In the genomic region with DNA sequence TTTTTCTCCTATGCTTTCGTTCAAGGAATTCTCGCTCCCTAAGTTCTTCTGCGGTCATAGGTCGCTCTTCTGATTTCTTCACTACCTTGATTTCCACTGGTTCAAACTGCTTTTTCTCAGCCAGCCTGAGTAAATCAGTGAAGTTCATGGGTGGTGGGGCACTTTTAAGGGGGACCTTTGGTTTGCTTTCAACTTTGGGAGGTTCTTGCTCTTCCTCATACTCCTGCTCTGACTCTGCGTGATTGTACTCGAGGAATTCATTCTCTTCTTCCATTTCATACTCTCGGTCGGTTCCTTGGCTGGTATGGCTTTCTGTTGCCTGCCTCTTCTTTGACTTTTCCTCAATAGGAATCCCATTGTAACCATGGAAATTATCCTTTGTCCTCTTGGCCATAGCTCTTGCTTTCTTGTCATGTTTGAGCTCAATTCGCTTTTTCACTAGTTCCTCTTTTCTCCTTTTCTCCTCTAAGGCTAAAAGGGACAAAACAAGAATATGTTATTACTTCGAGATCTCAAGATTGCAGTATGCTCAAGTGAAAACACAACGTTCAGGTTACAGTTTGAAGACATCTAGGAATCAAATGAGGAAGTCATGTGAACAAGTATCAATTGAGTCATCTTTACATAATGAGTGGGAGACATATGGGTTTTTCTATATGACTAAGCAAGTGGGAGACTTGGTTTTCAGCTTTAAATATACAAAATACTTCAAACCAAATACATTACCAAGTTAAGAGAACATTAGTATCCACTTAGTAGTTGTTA, we compare ENCODE assay signal across 10 cellular contexts. TPM values are rescaled to one million over a fixed set of nuclear protein-coding genes. Genes with fewer than 3 reads are reported as not detected.
A peak's percentile ranks its signal among the peaks of the same experiment; 100 is the strongest.
DNase-seq lines count a peak whose midpoint lies in the region; ATAC-seq, FAIRE-seq and TF ChIP-seq lines count a peak whose summit lies in the region.
"Had no signal": no experiment of that assay in that cellular context is flagged by ENCODE, and none has a peak within 500 bp of the region (broad histone marks: within the 10 kb centered on the region; RNA-seq: fewer than 3 reads in every experiment).

No MANE protein-coding gene starts in this region.

- no peak overlapping the region for H3K27ac ChIP-seq in left lung

- H3K27ac Mint-ChIP-seq in activated CD8-positive, alpha-beta memory T cell treated with anti-CD3 and anti-CD28 coated beads, Interleukin-2, amount 10 ng/mL, durations not matched to agents 7 days and 5 days: peak overlapping the region; percentile 83
- peak overlapping the region; percentile 84 for H3K27ac Mint-ChIP-seq in T-helper 1 cell treated with Interleukin-12 subunit alpha and Interleukin-12 subunit beta and Interleukin-4 antibody, amounts not matched to agents 30 μg/mL and 1 μg/mL, for 36 hours
- H3K27ac Mint-ChIP-seq in stimulated activated memory B cell treated with anti-CD40 and anti-IgM and Interleukin-4, amounts not matched to agents 10 μg/mL and 1 μg/mL and 100 μg/mL, for 72 hours: peak overlapping the region; percentile 71

- peak overlapping the region; percentile 8 for H3K4me3 Mint-ChIP-seq in activated CD8-positive, alpha-beta memory T cell treated with anti-CD3 and anti-CD28 coated beads, Interleukin-2, amount 10 ng/mL, durations not matched to agents 7 days and 5 days
- H3K4me3 Mint-ChIP-seq in T-helper 1 cell treated with Interleukin-12 subunit alpha and Interleukin-12 subunit beta and Interleukin-4 antibody, amounts not matched to agents 30 μg/mL and 1 μg/mL, for 36 hours: peak overlapping the region; percentile 65
- peak overlapping the region; percentile 25 for H3K4me3 Mint-ChIP-seq in stimulated activated memory B cell treated with anti-CD40 and anti-IgM and Interleukin-4, amounts not matched to agents 10 μg/mL and 1 μg/mL and 100 μg/mL, for 72 hours

- H3K27me3 Mint-ChIP-seq in activated CD8-positive, alpha-beta memory T cell treated with anti-CD3 and anti-CD28 coated beads, Interleukin-2, amount 10 ng/mL, durations not matched to agents 7 days and 5 days: no peaks in the 10 kb centered on the region
- H3K27me3 Mint-ChIP-seq in T-helper 1 cell treated with Interleukin-12 subunit alpha and Interleukin-12 subunit beta and Interleukin-4 antibody, amounts not matched to agents 30 μg/mL and 1 μg/mL, for 36 hours (ENCODE audit: low read depth): no peaks in the 10 kb centered on the region
- H3K27me3 Mint-ChIP-seq in stimulated activated memory B cell treated with anti-CD40 and anti-IgM and Interleukin-4, amounts not matched to agents 10 μg/mL and 1 μg/mL and 100 μg/mL, for 72 hours: no peaks in the 10 kb centered on the region

- TF ChIP-seq CTCF in left lung (IDR thresholded peaks at IDR 0.05): no peak

- peaks cover 46% of the 10 kb centered on the region for H3K4me1 Mint-ChIP-seq in activated CD8-positive, alpha-beta memory T cell treated with anti-CD3 and anti-CD28 coated beads, Interleukin-2, amount 10 ng/mL, durations not matched to agents 7 days and 5 days
- peaks cover 44% of the 10 kb centered on the region for H3K4me1 Mint-ChIP-seq in T-helper 1 cell treated with Interleukin-12 subunit alpha and Interleukin-12 subunit beta and Interleukin-4 antibody, amounts not matched to agents 30 μg/mL and 1 μg/mL, for 36 hours (ENCODE audit: low read depth)
- H3K4me1 Mint-ChIP-seq in stimulated activated memory B cell treated with anti-CD40 and anti-IgM and Interleukin-4, amounts not matched to agents 10 μg/mL and 1 μg/mL and 100 μg/mL, for 72 hours: peaks cover 25% of the 10 kb centered on the region

- CTCF ChIA-PET in activated CD8-positive, alpha-beta memory T cell treated with anti-CD3 and anti-CD28 coated beads, Interleukin-2, amount 10 ng/mL, durations not matched to agents 7 days and 5 days (lab: Charles Lee): interaction anchor here (1.4 to 2.2 kb wide), 3 partner anchors 18 to 115 kb away, joined by 4 to 12 read pairs (median 5); a partner anchor contains a TSS

- peaks cover 0 to 48% of the 10 kb centered on the region in 2 donors for H3K36me3 ChIP-seq in left lung

- no peaks in the 10 kb centered on the region for H3K9me3 ChIP-seq in left lung

- peak; percentile 79 for ATAC-seq in activated CD8-positive, alpha-beta memory T cell treated with anti-CD3 and anti-CD28 coated beads, Interleukin-2, amount 10 ng/mL, durations not matched to agents 7 days and 5 days
- ATAC-seq in HG02981 (IDR thresholded peaks at IDR 0.05; ENCODE audit: unreplicated experiment) (peak; percentile 89), left lung (no peak)
- ATAC-seq in stimulated activated memory B cell treated with anti-CD40 and anti-IgM and Interleukin-4, amounts not matched to agents 10 μg/mL and 1 μg/mL and 100 μg/mL, for 72 hours: peak; percentile 93

- no peaks in the 10 kb centered on the region for H3K9me3 Mint-ChIP-seq in activated CD8-positive, alpha-beta memory T cell treated with anti-CD3 and anti-CD28 coated beads, Interleukin-2, amount 10 ng/mL, durations not matched to agents 7 days and 5 days (ENCODE audit: low read depth)
- H3K9me3 Mint-ChIP-seq in T-helper 1 cell treated with Interleukin-12 subunit alpha and Interleukin-12 subunit beta and Interleukin-4 antibody, amounts not matched to agents 30 μg/mL and 1 μg/mL, for 36 hours: no peaks in the 10 kb centered on the region
- no peaks in the 10 kb centered on the region for H3K9me3 Mint-ChIP-seq in stimulated activated memory B cell treated with anti-CD40 and anti-IgM and Interleukin-4, amounts not matched to agents 10 μg/mL and 1 μg/mL and 100 μg/mL, for 72 hours

- H3K36me3 Mint-ChIP-seq in activated CD8-positive, alpha-beta memory T cell treated with anti-CD3 and anti-CD28 coated beads, Interleukin-2, amount 10 ng/mL, durations not matched to agents 7 days and 5 days: peaks cover 30% of the 10 kb centered on the region
- H3K36me3 Mint-ChIP-seq in T-helper 1 cell treated with Interleukin-12 subunit alpha and Interleukin-12 subunit beta and Interleukin-4 antibody, amounts not matched to agents 30 μg/mL and 1 μg/mL, for 36 hours (ENCODE audit: low read depth): peaks cover 38% of the 10 kb centered on the region
- H3K36me3 Mint-ChIP-seq in stimulated activated memory B cell treated with anti-CD40 and anti-IgM and Interleukin-4, amounts not matched to agents 10 μg/mL and 1 μg/mL and 100 μg/mL, for 72 hours: peaks cover 28% of the 10 kb centered on the region

- peaks cover 14 to 33% of the 10 kb centered on the region in 2 donors for H3K4me1 ChIP-seq in left lung

- no peaks in the 10 kb centered on the region for H3K27me3 ChIP-seq in left lung

- H3K4me3 ChIP-seq in left lung: no peak overlapping the region

- FAIRE-seq in urothelium cell line (lab: Jason Lieb, UNC): no peak

- DNase-seq in activated CD8-positive, alpha-beta memory T cell treated with anti-CD3 and anti-CD28 coated beads, Interleukin-2, amount 10 ng/mL, durations not matched to agents 7 days and 5 days: no peak
- DNase-seq in activated CD8-positive, alpha-beta memory T cell treated with anti-CD3 and anti-CD28 coated beads for 24 hours: no peak
- DNase-seq in left lung: no peak
- no peak for DNase-seq in DMS79 treated with DMSO at 0.1 percent for 48 hours (lab: John Stamatoyannopoulos, UW)
- DNase-seq in urothelium cell line (ENCODE audit: low spot score): no peak
- DNase-seq: amygdala, NCI-H1417 treated with DMSO at 0.1 percent for 48 hours had no signal

- intact Hi-C loops in left lung (cut with DNase I): no loop called here

RNA-seq across cellular contexts. Expression of a gene that starts 16.2 kb away (rescaled TPM):
- total RNA-seq in activated CD8-positive, alpha-beta memory T cell treated with anti-CD3 and anti-CD28 coated beads, Interleukin-2, amount 10 ng/mL, durations not matched to agents 7 days and 5 days: 1 to 10 TPM in 1 of 2 experiments, under 1 TPM in 1; 0.85 to 1.8 TPM
- total RNA-seq in left lung: 1 to 10 TPM; 3.0 to 4.6 TPM

RNA-seq across cellular contexts. Expression of a gene that starts 18.3 kb away (rescaled TPM):
- total RNA-seq in activated CD8-positive, alpha-beta memory T cell treated with anti-CD3 and anti-CD28 coated beads, Interleukin-2, amount 10 ng/mL, durations not matched to agents 7 days and 5 days: 10 to 100 TPM; 23.8 to 34.7 TPM
- 10 to 100 TPM; 18.0 to 20.1 TPM for total RNA-seq in left lung

RNA-seq across cellular contexts. Expression of a gene that starts 27.3 kb away (rescaled TPM):
- 10 to 100 TPM; 17.2 to 23.3 TPM for total RNA-seq in activated CD8-positive, alpha-beta memory T cell treated with anti-CD3 and anti-CD28 coated beads, Interleukin-2, amount 10 ng/mL, durations not matched to agents 7 days and 5 days
- 10 to 100 TPM; 22.3 to 25.3 TPM for total RNA-seq in left lung

Comparison
In these comparisons a context has a peak if more than half of its experiments do, and no peak if none do; other contexts are left out.
1. H3K4me3 Mint-ChIP-seq: peak in every context shown above with its lines; median percentile 65 in T-helper 1 cell treated with Interleukin-12 subunit alpha and Interleukin-12 subunit beta and Interleukin-4 antibody, amounts not matched to agents 30 μg/mL and 1 μg/mL, for 36 hours; 25 in stimulated activated memory B cell treated with anti-CD40 and anti-IgM and Interleukin-4, amounts not matched to agents 10 μg/mL and 1 μg/mL and 100 μg/mL, for 72 hours; 8 in activated CD8-positive, alpha-beta memory T cell treated with anti-CD3 and anti-CD28 coated beads, Interleukin-2, amount 10 ng/mL, durations not matched to agents 7 days and 5 days.